Comparison of ENCODE assay signal across 18 cellular contexts in the genomic region with DNA sequence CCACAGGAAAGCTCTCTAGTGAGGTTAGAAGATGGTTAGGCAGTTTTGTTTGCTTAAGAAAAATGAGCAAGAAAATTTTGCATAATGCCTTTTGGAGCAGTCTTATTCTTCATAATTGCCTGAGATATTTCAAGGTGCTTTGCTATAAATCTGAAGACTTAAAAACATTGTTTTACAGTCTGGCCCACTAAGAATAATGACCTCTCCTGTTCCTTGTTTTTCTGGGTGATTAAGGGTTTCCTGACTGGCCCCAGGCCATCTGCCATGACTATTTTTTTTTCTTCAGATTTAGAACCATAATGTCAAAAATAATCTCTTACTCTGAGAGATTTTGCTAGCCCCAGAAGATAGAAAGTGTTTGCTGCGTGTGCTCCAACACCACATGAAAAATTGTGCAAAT.
A peak's percentile ranks its signal among the peaks of the same experiment; 100 is the strongest.
DNase-seq lines count a peak whose midpoint lies in the region; ATAC-seq, FAIRE-seq and TF ChIP-seq lines count a peak whose summit lies in the region.
"Had no signal": no experiment of that assay in that cellular context is flagged by ENCODE, and none has a peak within 500 bp of the region (broad histone marks: within the 10 kb centered on the region; RNA-seq: fewer than 3 reads in every experiment).

No MANE protein-coding gene starts in this region.

- POLR2A ChIA-PET in endothelial cell of umbilical vein (lab: Charles Lee), result no interaction called here

- H4K20me1 ChIP-seq in Karpas-422 (ENCODE audit: insufficient read depth, low read depth, low read length) (no peaks in the 10 kb centered on the region), endothelial cell of umbilical vein (replicated peaks; ENCODE audit: control insufficient read depth, extremely low read depth, insufficient read depth, low read length) (no peaks in the 10 kb centered on the region)

- H3K27me3 Mint-ChIP-seq in activated T-cell treated with anti-CD3 and anti-CD28 coated beads, Interleukin-2, amount 50 U/mL, for 72 hours (ENCODE audit: low read depth), result no peaks in the 10 kb centered on the region
- H3K27me3 Mint-ChIP-seq: activated naive CD8-positive, alpha-beta T cell had no signal

- no peaks in the 10 kb centered on the region for H3K9me3 Mint-ChIP-seq in activated T-cell treated with anti-CD3 and anti-CD28 coated beads, Interleukin-2, amount 50 U/mL, for 72 hours
- H3K9me3 Mint-ChIP-seq: endodermal cell had no signal

- CTCF ChIA-PET in endothelial cell of umbilical vein (lab: Charles Lee), result no interaction called here

- DNase-seq in Daoy (ENCODE audit: low read depth), result peak; percentile 23
- peak; percentile 34 for DNase-seq in Karpas-422
- DNase-seq in endothelial cell of umbilical vein (ENCODE audit: low read depth, low spot score), result peak; percentile 80
- DNase-seq in activated T-cell treated with anti-CD3 and anti-CD28 coated beads, Interleukin-2, amount 50 U/mL, for 72 hours, result no peak
- no peak for DNase-seq in ecto neural progenitor cell (ENCODE audit: low spot score)
- no peak for DNase-seq in stimulated activated CD4-positive, alpha-beta T cell treated with anti-CD3 and anti-CD28 coated beads, Interleukin-15, amount 100 ng/mL, for 24 hours
- DNase-seq: activated CD4-positive, CD25-positive, alpha-beta regulatory T cell; activated CD8-positive, alpha-beta memory T cell treated with anti-CD3 and anti-CD28 coated beads, Interleukin-2, amount 50 U/mL, for 4 hours; endodermal cell; mesendoderm; NCI-H510A; stimulated activated naive CD8-positive, alpha-beta T cell treated with anti-CD3 and anti-CD28 coated beads, Interleukin-15, Interleukin-2, amounts not matched to agents 100 U/mL and 50 U/mL, for 24 hours had no signal

- no peak overlapping the region for H3K27ac ChIP-seq in Karpas-422 (ENCODE audit: low read length)
- no peak overlapping the region for H3K27ac ChIP-seq in endothelial cell of umbilical vein (ENCODE audit: insufficient read depth, low read depth, low read length)

- no TSS peak for BruUV-seq in endothelial cell of umbilical vein (replicated peaks; lab: Mats Ljungman, UMichigan)

- H3K9me3 ChIP-seq in Karpas-422 (ENCODE audit: low read length) (no peaks in the 10 kb centered on the region), endothelial cell of umbilical vein (replicated peaks; ENCODE audit: control insufficient read depth, insufficient read depth, low read length) (no peaks in the 10 kb centered on the region)

- no peak for TF ChIP-seq POLR2A in endothelial cell of umbilical vein (IDR thresholded peaks at IDR 0.05; ENCODE audit: low read depth, low read length)

- no peak overlapping the region for H3K27ac Mint-ChIP-seq in activated T-cell treated with anti-CD3 and anti-CD28 coated beads, Interleukin-2, amount 50 U/mL, for 72 hours
- H3K27ac Mint-ChIP-seq: activated naive CD8-positive, alpha-beta T cell; endodermal cell had no signal

- no peaks in the 10 kb centered on the region for H3K36me3 Mint-ChIP-seq in activated T-cell treated with anti-CD3 and anti-CD28 coated beads, Interleukin-2, amount 50 U/mL, for 72 hours (ENCODE audit: insufficient read depth in 2 of 2)

- dilution Hi-C loops in endothelial cell of umbilical vein (cut with MboI; ENCODE audit: extremely low pct_ligation_motif_present, low sequenced_read_pairs), result no loop called here

- H3K4me3 ChIP-seq in Karpas-422 (ENCODE audit: low read length) (no peak overlapping the region), endothelial cell of umbilical vein (replicated peaks in 1 of 3; ENCODE audit: insufficient read depth in 1 of 3, low read depth in 1 of 3, low read length in 3 of 3) (no peak overlapping the region)

- no peaks in the 10 kb centered on the region for H3K4me1 ChIP-seq in Karpas-422 (ENCODE audit: low read length)
- H3K4me1 ChIP-seq in endothelial cell of umbilical vein (ENCODE audit: control insufficient read depth, extremely low read depth, insufficient read depth, low read length), result peaks cover 25% of the 10 kb centered on the region

- H3K9me1 ChIP-seq in endothelial cell of umbilical vein (replicated peaks; ENCODE audit: control insufficient read depth, extremely low read depth, insufficient read depth, low read length), result no peaks in the 10 kb centered on the region

- H3K9ac ChIP-seq in Karpas-422 (ENCODE audit: low read length) (no peak overlapping the region), endothelial cell of umbilical vein (replicated peaks; ENCODE audit: extremely low read depth, insufficient read depth, low read length) (no peak overlapping the region)

- H2AFZ ChIP-seq in Karpas-422 (ENCODE audit: low read length) (no peak overlapping the region), endothelial cell of umbilical vein (ENCODE audit: low read depth, low read length) (no peak overlapping the region)

- FAIRE-seq in endothelial cell of umbilical vein (lab: Jason Lieb, UNC), result peak; percentile 76
- FAIRE-seq: islet of Langerhans had no signal

- H3K9me2 ChIP-seq in Karpas-422 (replicated peaks; ENCODE audit: insufficient read depth, low read length), result no peaks in the 10 kb centered on the region

- no peak overlapping the region for H3K4me3 Mint-ChIP-seq in activated T-cell treated with anti-CD3 and anti-CD28 coated beads, Interleukin-2, amount 50 U/mL, for 72 hours
- H3K4me3 Mint-ChIP-seq: activated naive CD8-positive, alpha-beta T cell; endodermal cell had no signal

- H3K36me3 ChIP-seq in Karpas-422 (ENCODE audit: insufficient read depth, low read length), result no peaks in the 10 kb centered on the region
- H3K36me3 ChIP-seq in endothelial cell of umbilical vein (ENCODE audit: control insufficient read depth in 2 of 2, extremely low read depth in 1 of 2, insufficient read depth in 2 of 2, low read length in 2 of 2), result no peaks in the 10 kb centered on the region

- H3K4me1 Mint-ChIP-seq in activated T-cell treated with anti-CD3 and anti-CD28 coated beads, Interleukin-2, amount 50 U/mL, for 72 hours (ENCODE audit: low read depth), result no peaks in the 10 kb centered on the region
- H3K4me1 Mint-ChIP-seq: endodermal cell had no signal

- intact Hi-C loops in endothelial cell of umbilical vein (cut with micrococcal nuclease), result loop anchor here (5.0 kb wide), 1 partner anchor 270 kb away; no protein-coding TSS in a partner anchor

- H3K4me2 ChIP-seq in Karpas-422 (ENCODE audit: low read depth, low read length, poor library complexity, severe bottlenecking) (no peak overlapping the region), endothelial cell of umbilical vein (ENCODE audit: insufficient read depth, low read length) (peak overlapping the region; percentile 12)

- H3K27me3 ChIP-seq in Karpas-422 (ENCODE audit: low read length) (no peaks in the 10 kb centered on the region), endothelial cell of umbilical vein (ENCODE audit: control insufficient read depth in 2 of 2, insufficient read depth in 2 of 2, low read length in 2 of 2) (no peaks in the 10 kb centered on the region)

- TF ChIP-seq CTCF in endothelial cell of umbilical vein (IDR thresholded peaks at IDR 0.05; ENCODE audit: extremely low read depth in 1 of 2, insufficient read depth in 1 of 2, low read depth in 1 of 2, low read length in 2 of 2), result no peak

- no peaks in the 10 kb centered on the region for H3K79me2 ChIP-seq in Karpas-422 (ENCODE audit: low read length)
- no peaks in the 10 kb centered on the region for H3K79me2 ChIP-seq in endothelial cell of umbilical vein (ENCODE audit: control insufficient read depth, insufficient read depth, low read length)

- ATAC-seq in GM21786 (IDR thresholded peaks at IDR 0.05; ENCODE audit: unreplicated experiment), result peak; percentile 10
- no peak for ATAC-seq in esophagus mucosa
- ATAC-seq in activated T-cell treated with anti-CD3 and anti-CD28 coated beads, Interleukin-2, amount 50 U/mL, for 72 hours (replicated peaks in 1 of 2), result no peak
- ATAC-seq: HCT116; Panc1; stimulated activated naive CD8-positive, alpha-beta T cell treated with anti-CD3 and anti-CD28 coated beads, Interleukin-15, Interleukin-2, amounts not matched to agents 100 U/mL and 50 U/mL, for 24 hours had no signal

TF ChIP-seq in endothelial cell of umbilical vein, 7 proteins besides CTCF, POLR2A, EP300 and RAD21:
- TF ChIP-seq FOS (IDR thresholded peaks at IDR 0.05; ENCODE audit: borderline replicate concordance, insufficient read depth, low read length) (peak; percentile 28), GATA2 (IDR thresholded peaks at IDR 0.05; ENCODE audit: insufficient read depth, insufficient read length, low read depth, low read length) (peak; percentile 13)
- TF ChIP-seq, protein P1, sequence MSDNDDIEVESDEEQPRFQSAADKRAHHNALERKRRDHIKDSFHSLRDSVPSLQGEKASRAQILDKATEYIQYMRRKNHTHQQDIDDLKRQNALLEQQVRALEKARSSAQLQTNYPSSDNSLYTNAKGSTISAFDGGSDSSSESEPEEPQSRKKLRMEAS (IDR thresholded peaks at IDR 0.05; ENCODE audit: insufficient read depth, insufficient read length), result no peak

Comparison
In these comparisons a context has a peak if more than half of its experiments do, and no peak if none do; other contexts are left out.
1. DNase-seq: peak in Daoy (single experiment), Karpas-422 (single experiment) and endothelial cell of umbilical vein (single experiment); none in activated T-cell treated with anti-CD3 and anti-CD28 coated beads, Interleukin-2, amount 50 U/mL, for 72 hours (0 of 2), ecto neural progenitor cell (single experiment) and stimulated activated CD4-positive, alpha-beta T cell treated with anti-CD3 and anti-CD28 coated beads, Interleukin-15, amount 100 ng/mL, for 24 hours (single experiment).